7 cellular contexts compared by ENCODE assay signal in genomic region chr19:13033819-13034611, GRCh38. TPM values are rescaled to one million over a fixed set of nuclear protein-coding genes. Genes with fewer than 3 reads are reported as not detected.
DNase-seq lines count a peak whose midpoint lies in the region; TF ChIP-seq lines count a peak whose summit lies in the region.

No MANE protein-coding gene starts in this region.

- TF ChIP-seq CTCF in GM12865 (IDR thresholded peaks at IDR 0.05; ENCODE audit: insufficient read depth, low read depth, low read length, missing control alignments) (peak; percentile 90), VCaP (conservative IDR thresholded peaks at IDR 0.05) (peak; percentile 90), mesothelial cell of epicardium (IDR thresholded peaks at IDR 0.05; ENCODE audit: unreplicated experiment) (no peak)

- H3K27ac ChIP-seq in VCaP (peak overlapping the region; percentile 100), duodenal mucosa (ENCODE audit: low read depth, low read length) (no peak overlapping the region), temporal lobe (ENCODE audit: low read depth, low read length) (peak overlapping the region; percentile 100)

- no peaks in the 10 kb centered on the region for H3K36me3 ChIP-seq in duodenal mucosa (ENCODE audit: control insufficient read depth in 1 of 2, insufficient read depth in 2 of 2, low read length in 2 of 2)

- H3K9ac ChIP-seq in duodenal mucosa (ENCODE audit: low read depth in 1 of 2, low read length in 2 of 2), result peak overlapping the region; percentile 39 to 55

- peaks cover 77 to 83% of the 10 kb centered on the region in 2 donors for H3K4me1 ChIP-seq in duodenal mucosa (ENCODE audit: control insufficient read depth in 1 of 2, insufficient read depth in 2 of 2, low read length in 2 of 2)

- peaks cover 40% of the 10 kb centered on the region for H3K4me1 Mint-ChIP-seq in mesothelial cell of epicardium

- no peaks in the 10 kb centered on the region for H3K9me3 ChIP-seq in duodenal mucosa (ENCODE audit: control insufficient read depth in 1 of 2, low read length in 2 of 2)

- peak; percentile 56 for DNase-seq in GM12865 (ENCODE audit: low read depth)
- DNase-seq in NAMALWA (ENCODE audit: low spot score), result peak; percentile 72
- DNase-seq in mesothelial cell of epicardium (ENCODE audit: low spot score in 2 of 2, unreplicated experiment in 2 of 2), result no peak
- no peak for DNase-seq in amniotic stem cell (lab: John Stamatoyannopoulos, UW)

- H3K36me3 Mint-ChIP-seq in mesothelial cell of epicardium, result peaks cover 17% of the 10 kb centered on the region

- H3K27ac Mint-ChIP-seq in mesothelial cell of epicardium, result peak overlapping the region; percentile 39

- no peaks in the 10 kb centered on the region for H3K27me3 ChIP-seq in duodenal mucosa (ENCODE audit: control insufficient read depth in 1 of 2, insufficient read depth in 2 of 2, low read length in 2 of 2)

- peaks cover 57% of the 10 kb centered on the region for H3K27me3 Mint-ChIP-seq in mesothelial cell of epicardium (ENCODE audit: low read depth)

- H3K9me3 Mint-ChIP-seq in mesothelial cell of epicardium, result no peaks in the 10 kb centered on the region

- H3K4me3 ChIP-seq in GM12865 (ENCODE audit: low read depth, low read length), result no peak overlapping the region
- peak overlapping the region; percentile 5 to 32 for H3K4me3 ChIP-seq in duodenal mucosa (ENCODE audit: low read depth in 1 of 2, low read length in 2 of 2)

- no peak overlapping the region for H3K4me3 Mint-ChIP-seq in mesothelial cell of epicardium

RNA-seq across cellular contexts. Expression of gene NFIX, which starts 38.7 kb away (rescaled TPM):
- total RNA-seq in mesothelial cell of epicardium (52.4 to 55.5 TPM (median 53.8 TPM) in 3 replicates), temporal lobe (185 TPM)

Comparison
In these comparisons a context has a peak if more than half of its experiments do, and no peak if none do; other contexts are left out.
1. DNase-seq: peak in GM12865 (single experiment) and NAMALWA (single experiment); none in mesothelial cell of epicardium (0 of 2) and amniotic stem cell (single experiment).